13 cellular contexts compared by ENCODE assay signal in the genomic region with DNA sequence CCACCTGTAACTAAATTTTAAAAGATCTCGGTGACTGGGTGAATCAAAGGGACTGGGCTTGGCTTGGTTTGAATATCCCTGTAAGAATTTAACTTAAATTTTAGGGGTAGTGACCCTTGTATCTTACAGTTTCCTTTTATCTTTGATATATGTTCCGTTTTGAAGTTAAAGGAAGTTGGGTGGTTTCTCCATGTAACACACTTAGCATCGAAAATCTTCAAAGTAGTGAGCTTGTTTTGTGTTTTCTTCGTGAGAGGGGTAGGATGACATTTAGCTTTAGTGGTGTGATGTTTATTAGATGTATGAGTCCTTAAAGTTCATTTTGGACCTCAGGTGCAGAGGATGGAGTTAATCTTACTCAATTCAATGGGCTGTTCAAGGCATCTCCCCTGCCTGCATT. TPM values are rescaled to one million over a fixed set of nuclear protein-coding genes. Genes with fewer than 3 reads are reported as not detected.
DNase-seq lines count a peak whose midpoint lies in the region; ATAC-seq, FAIRE-seq and TF ChIP-seq lines count a peak whose summit lies in the region.
"Had no signal": no experiment of that assay in that cellular context is flagged by ENCODE, and none has a peak within 500 bp of the region (broad histone marks: within the 10 kb centered on the region; RNA-seq: fewer than 3 reads in every experiment).

No MANE protein-coding gene starts in this region.

- H4K20me1 ChIP-seq in K562 (replicated peaks; ENCODE audit: control insufficient read depth, insufficient read depth, low read length) = no peaks in the 10 kb centered on the region

- peak overlapping the region; percentile 2 for H3K4me3 Mint-ChIP-seq in MCF 10A (ENCODE audit: unreplicated experiment)
- peak overlapping the region; percentile 60 for H3K4me3 Mint-ChIP-seq in stimulated activated memory B cell treated with anti-CD40 and anti-IgM and Interleukin-4, amounts not matched to agents 10 μg/mL and 1 μg/mL and 100 μg/mL, for 72 hours

- TF ChIP-seq EP300 in K562 (IDR thresholded peaks at IDR 0.05; ENCODE audit: low read length) = no peak

- BruUV-seq in MCF 10A (replicated peaks; lab: Mats Ljungman, UMichigan) (no TSS peak), K562 (replicated peaks; lab: Mats Ljungman, UMichigan) (no TSS peak)

- no peak overlapping the region for H2AFZ ChIP-seq in K562 (ENCODE audit: low read depth, low read length)

- H3K27me3 Mint-ChIP-seq in MCF 10A (ENCODE audit: insufficient read depth, unreplicated experiment) = no peaks in the 10 kb centered on the region
- no peaks in the 10 kb centered on the region for H3K27me3 Mint-ChIP-seq in stimulated activated memory B cell treated with anti-CD40 and anti-IgM and Interleukin-4, amounts not matched to agents 10 μg/mL and 1 μg/mL and 100 μg/mL, for 72 hours

- POLR2A ChIA-PET in MCF 10A (lab: Yijun Ruan, JAX) (interaction anchor here (4.2 kb wide), 1 partner anchor 13 kb away, joined by 71 read pairs; a partner anchor contains a TSS), K562 (lab: Yijun Ruan, JAX) (interaction anchor here (1.2 kb wide), 1 partner anchor 11 kb away, joined by 3 read pairs; no protein-coding TSS in a partner anchor)

- H3K36me3 ChIP-seq in breast epithelium (no peaks in the 10 kb centered on the region), K562 (ENCODE audit: control insufficient read depth, insufficient read depth, low read length) (no peaks in the 10 kb centered on the region), lower lobe of right lung (no peaks in the 10 kb centered on the region)
- H3K36me3 ChIP-seq: right atrium auricular region, upper lobe of right lung had no signal

- H3K27ac Mint-ChIP-seq in MCF 10A (ENCODE audit: low read depth, unreplicated experiment) = no peak overlapping the region
- H3K27ac Mint-ChIP-seq in stimulated activated memory B cell treated with anti-CD40 and anti-IgM and Interleukin-4, amounts not matched to agents 10 μg/mL and 1 μg/mL and 100 μg/mL, for 72 hours = peak overlapping the region; percentile 5

- H3K4me2 ChIP-seq in K562 (ENCODE audit: insufficient read depth, low read length) = peak overlapping the region; percentile 31; the same call in 1 of the 2 replicates

- peaks cover 19% of the 10 kb centered on the region for H3K4me1 Mint-ChIP-seq in MCF 10A (ENCODE audit: insufficient read depth, unreplicated experiment)
- H3K4me1 Mint-ChIP-seq in stimulated activated memory B cell treated with anti-CD40 and anti-IgM and Interleukin-4, amounts not matched to agents 10 μg/mL and 1 μg/mL and 100 μg/mL, for 72 hours = peaks cover 44% of the 10 kb centered on the region

- peak overlapping the region in 1 of 2 experiments; percentile 70; a peak in 1 of 4 replicates for H3K9ac ChIP-seq in K562 (ENCODE audit: insufficient read depth in 1 of 2, low read depth in 2 of 2, low read length in 2 of 2)

- ATAC-seq in K562 (no peak), HG02970 (IDR thresholded peaks at IDR 0.05; ENCODE audit: low FRiP score, unreplicated experiment) (no peak), lower lobe of right lung (no peak)
- ATAC-seq in stimulated activated memory B cell treated with anti-CD40 and anti-IgM and Interleukin-4, amounts not matched to agents 10 μg/mL and 1 μg/mL and 100 μg/mL, for 72 hours = no peak
- ATAC-seq: heart left ventricle, upper lobe of right lung had no signal

- DNase-seq in MCF 10A (ENCODE audit: unreplicated experiment) = no peak
- DNase-seq in breast epithelium (ENCODE audit: low spot score in 2 of 2) = no peak
- peak; percentile 18 for DNase-seq in OCI-M1 (lab: John Stamatoyannopoulos, UW)
- no peak for DNase-seq in K562 (ENCODE audit: extremely low read depth in 1 of 4, low spot score in 3 of 4)
- no peak for DNase-seq in retina
- no peak for DNase-seq in lower lobe of right lung
- DNase-seq: activated CD4-positive, alpha-beta T cell treated with anti-CD3 and anti-CD28 coated beads, Interleukin-2, amount 50 U/mL, for 4 hours; heart left ventricle; SHP77; upper lobe of right lung had no signal

- no peaks in the 10 kb centered on the region for H3K9me1 ChIP-seq in K562 (ENCODE audit: control insufficient read depth, insufficient read depth, low read length)

- no peak overlapping the region for H3K27ac ChIP-seq in breast epithelium
- no peak overlapping the region for H3K27ac ChIP-seq in K562 (ENCODE audit: extremely low read depth, low read depth, low read length)
- H3K27ac ChIP-seq in lower lobe of right lung = no peak overlapping the region

- H3K9me3 ChIP-seq in breast epithelium (no peaks in the 10 kb centered on the region), K562 (replicated peaks; ENCODE audit: control insufficient read depth, insufficient read depth, low read depth, low read length) (no peaks in the 10 kb centered on the region), lower lobe of right lung (no peaks in the 10 kb centered on the region)
- H3K9me3 ChIP-seq: right atrium auricular region, upper lobe of right lung had no signal

- 45% methylated on average over 4 of the region's 4 CpGs for WGBS in K562 (ENCODE audit: insufficient coverage, low coverage, missing lambda C conversion rate)

- no peak overlapping the region for H3K4me3 ChIP-seq in breast epithelium
- no peak overlapping the region for H3K4me3 ChIP-seq in K562
- H3K4me3 ChIP-seq in lower lobe of right lung = no peak overlapping the region

- H3K79me2 ChIP-seq in K562 (ENCODE audit: control insufficient read depth, insufficient read depth, low read length) = peaks cover 43% of the 10 kb centered on the region

- intact Hi-C loops in MCF 10A (cut with micrococcal nuclease) (no loop called here), breast epithelium (cut with DNase I; ENCODE audit: low total_unique reads) (no loop called here), K562 (cut with micrococcal nuclease) (no loop called here), lower lobe of right lung (cut with DNase I) (no loop called here)

- H3K36me3 Mint-ChIP-seq in MCF 10A (ENCODE audit: insufficient read depth, unreplicated experiment) = no peaks in the 10 kb centered on the region
- peaks cover 6% of the 10 kb centered on the region for H3K36me3 Mint-ChIP-seq in stimulated activated memory B cell treated with anti-CD40 and anti-IgM and Interleukin-4, amounts not matched to agents 10 μg/mL and 1 μg/mL and 100 μg/mL, for 72 hours

- H3K4me1 ChIP-seq in breast epithelium = no peaks in the 10 kb centered on the region
- peaks cover 0 to 21% of the 10 kb centered on the region in 2 experiments; a peak in 4 of 5 replicates for H3K4me1 ChIP-seq in K562 (replicated peaks in 1 of 2; ENCODE audit: control insufficient read depth in 2 of 2, insufficient read depth in 2 of 2, low read length in 2 of 2)
- peaks cover 18% of the 10 kb centered on the region for H3K4me1 ChIP-seq in lower lobe of right lung

- in situ Hi-C loops in K562 (cut with MboI) = no loop called here

- no peak for TF ChIP-seq RAD21 in K562 (CRISPR knock-in tag; conservative IDR thresholded peaks at IDR 0.05 in 1 of 2, IDR thresholded peaks at IDR 0.05 in 1 of 2)

- H3K27me3 ChIP-seq in breast epithelium (no peaks in the 10 kb centered on the region), K562 (ENCODE audit: control insufficient read depth in 2 of 2, insufficient read depth in 2 of 2, low read length in 2 of 2) (no peaks in the 10 kb centered on the region), lower lobe of right lung (ENCODE audit: low read depth) (no peaks in the 10 kb centered on the region)
- H3K27me3 ChIP-seq: heart left ventricle, right atrium auricular region, upper lobe of right lung had no signal

- no peaks in the 10 kb centered on the region for H3K9me3 Mint-ChIP-seq in MCF 10A (ENCODE audit: unreplicated experiment)
- H3K9me3 Mint-ChIP-seq in stimulated activated memory B cell treated with anti-CD40 and anti-IgM and Interleukin-4, amounts not matched to agents 10 μg/mL and 1 μg/mL and 100 μg/mL, for 72 hours = no peaks in the 10 kb centered on the region

- TF ChIP-seq POLR2A in breast epithelium (IDR thresholded peaks at IDR 0.05) = no peak
- no peak for TF ChIP-seq POLR2A in K562 (conservative IDR thresholded peaks at IDR 0.05)

- TF ChIP-seq CTCF in MCF 10A (IDR thresholded peaks at IDR 0.05; ENCODE audit: unreplicated experiment) (no peak), breast epithelium (IDR thresholded peaks at IDR 0.05) (no peak), K562 (IDR thresholded peaks at IDR 0.05 in 2 of 3, conservative IDR thresholded peaks at IDR 0.05 in 1 of 3; ENCODE audit: insufficient read depth in 2 of 3, low read depth in 1 of 3, low read length in 3 of 3) (no peak), lower lobe of right lung (IDR thresholded peaks at IDR 0.05) (no peak)

- FAIRE-seq in K562 (lab: Jason Lieb, UNC) = no peak

- CTCF ChIA-PET in MCF 10A (lab: Yijun Ruan, JAX) = no interaction called here
- CTCF ChIA-PET in K562 (lab: Yijun Ruan, JAX; ENCODE audit: low intra/inter-chr PET ratio) = no interaction called here

RNA-seq across cellular contexts. Expression of a gene that starts 1.6 kb away (rescaled TPM):
- 12.6 and 17.3 TPM in 2 replicates for total RNA-seq in MCF 10A (2022)
- 10 to 100 TPM; 28.3 to 32.6 (median 31.1) TPM for total RNA-seq in breast epithelium
- 31.4 and 76.2 TPM in 2 replicates for total RNA-seq in K562 (2011; cell fraction: chromatin; rRNA removed; ENCODE audit: low replicate concordance)
- 10.5 and 11.4 TPM in 2 replicates for total RNA-seq in K562 (2011; cell fraction: nucleolus; rRNA removed)
- total RNA-seq in K562 (2011; cell fraction: nucleoplasm; rRNA removed) = 25.4 and 27.6 TPM in 2 replicates
- total RNA-seq in K562 (2014; rRNA removed) = 6.9 and 7.5 TPM in 2 replicates
- total RNA-seq in K562 (2014; rRNA removed; fragmentation: Illumina TruSeq; extraction: Trizol) = 9.4 and 9.6 TPM in 2 replicates
- 9.0 and 11.0 TPM in 2 replicates for total RNA-seq in K562 (2015; rRNA removed; fragmentation: Illumina TruSeq; extraction: Trizol)
- total RNA-seq in K562 (2021) = 6.6 and 7.4 TPM in 2 replicates
- 2.7 and 5.3 TPM in 2 replicates for polyA plus RNA-seq in K562 (2011; rRNA removed)
- 2.6 and 4.7 TPM in 2 replicates for polyA plus RNA-seq in K562 (2011; cell fraction: cytosol; rRNA removed)
- polyA plus RNA-seq in K562 (2011; cell fraction: nucleus; rRNA removed) = 6.2 and 9.5 TPM in 2 replicates
- 4.0 and 5.5 TPM in 2 replicates for polyA plus RNA-seq in K562 (2012)
- polyA plus RNA-seq in K562 (2014; fragmentation: Illumina TruSeq; extraction: Trizol) = 3.9 and 4.6 TPM in 2 replicates
- 1 to 10 TPM; 1.4 to 2.1 TPM for polyA plus RNA-seq in K562 (2014; fragmentation: Nextera tagmentation; extraction: Ambion mirVana)
- polyA plus RNA-seq in K562 (2014; rRNA removed) = 2.1 and 4.9 TPM in 2 replicates
- 39.9 and 46.8 TPM in 2 replicates for polyA minus RNA-seq in K562 (2011; rRNA and poly(A)+ RNA removed)
- polyA minus RNA-seq in K562 (2011; cell fraction: cytosol; rRNA and poly(A)+ RNA removed) = 3.0 and 7.3 TPM in 2 replicates
- 24.4 and 36.3 TPM in 2 replicates for polyA minus RNA-seq in K562 (2011; cell fraction: nucleus; rRNA and poly(A)+ RNA removed)
- total RNA-seq in lower lobe of right lung = 29.1 TPM

RNA-seq across cellular contexts. Expression of a gene that starts 14.4 kb away (rescaled TPM):
- total RNA-seq in MCF 10A (2022) (86.6 and 97.4 TPM in 2 replicates), breast epithelium (10 to 100 TPM; 35.4 to 47.0 (median 45.5) TPM), K562 (2014; rRNA removed) (40.4 and 50.9 TPM in 2 replicates), K562 (2014; rRNA removed; fragmentation: Illumina TruSeq; extraction: Trizol) (65.8 and 76.3 TPM in 2 replicates), K562 (2015; rRNA removed; fragmentation: Illumina TruSeq; extraction: Trizol) (82.3 and 86.0 TPM in 2 replicates), K562 (2021) (65.4 and 65.7 TPM in 2 replicates), lower lobe of right lung (53.0 TPM)
- 12.5 and 24.9 TPM in 2 replicates for total RNA-seq in K562 (2011; cell fraction: chromatin; rRNA removed; ENCODE audit: low replicate concordance)
- 7.8 and 10.1 TPM in 2 replicates for total RNA-seq in K562 (2011; cell fraction: nucleolus; rRNA removed)
- total RNA-seq in K562 (2011; cell fraction: nucleoplasm; rRNA removed) = 21.5 and 43.8 TPM in 2 replicates
- polyA plus RNA-seq in K562 (2011; rRNA removed) (56.6 and 64.9 TPM in 2 replicates), K562 (2014; fragmentation: Illumina TruSeq; extraction: Trizol) (74.6 and 103 TPM in 2 replicates), K562 (2014; fragmentation: Nextera tagmentation; extraction: Ambion mirVana) (10 to 100 TPM; 45.4 to 48.1 TPM), K562 (2014; rRNA removed) (61.7 and 72.6 TPM in 2 replicates)
- polyA plus RNA-seq in K562 (2011; cell fraction: cytosol; rRNA removed) = 14.8 and 21.3 TPM in 2 replicates
- polyA plus RNA-seq in K562 (2011; cell fraction: nucleus; rRNA removed) = 13.3 and 19.5 TPM in 2 replicates
- 63.9 and 76.0 TPM in 2 replicates for polyA plus RNA-seq in K562 (2012)
- polyA minus RNA-seq in K562 (2011; rRNA and poly(A)+ RNA removed) = 45.2 and 46.6 TPM in 2 replicates
- 7.9 and 17.8 TPM in 2 replicates for polyA minus RNA-seq in K562 (2011; cell fraction: cytosol; rRNA and poly(A)+ RNA removed)
- polyA minus RNA-seq in K562 (2011; cell fraction: nucleus; rRNA and poly(A)+ RNA removed) = 12.1 and 16.8 TPM in 2 replicates
